Comparison of ENCODE assay signal across 8 cellular contexts in genomic region chr11:112174789-112175595, GRCh38. TPM values are rescaled to one million over a fixed set of nuclear protein-coding genes. Genes with fewer than 3 reads are reported as not detected.
A peak's percentile ranks its signal among the peaks of the same experiment; 100 is the strongest.
DNase-seq lines count a peak whose midpoint lies in the region; ATAC-seq, FAIRE-seq and TF ChIP-seq lines count a peak whose summit lies in the region.

Gene BCO2 (plus strand): TSS chr11:112175512. CDS start chr11:112175602, 90 bp downstream.

- H3K36me3 Mint-ChIP-seq in endodermal cell (ENCODE audit: low read depth) = no peaks in the 10 kb centered on the region

- peak within 1 kb of the TSS; percentile 67 for H3K4me3 ChIP-seq in endodermal cell (ENCODE audit: low read length)
- H3K4me3 ChIP-seq in lung = no peak within 1 kb of the TSS

- peak; percentile 99 for TF ChIP-seq CTCF in endodermal cell (conservative IDR thresholded peaks at IDR 0.05)
- peak; percentile 26 for TF ChIP-seq CTCF in lung (IDR thresholded peaks at IDR 0.05; ENCODE audit: control extremely low read depth, extremely low read depth)

- H3K27ac Mint-ChIP-seq in endodermal cell = no peak within 1 kb of the TSS

- H3K27me3 ChIP-seq in endodermal cell (ENCODE audit: control insufficient read depth, insufficient read depth, low read length, poor library complexity, severe bottlenecking) = no peaks in the 10 kb centered on the region
- no peaks in the 10 kb centered on the region for H3K27me3 ChIP-seq in lung (ENCODE audit: control insufficient read depth, insufficient read depth)

- no peak for TF ChIP-seq POLR2A in H54 (IDR thresholded peaks at IDR 0.05; ENCODE audit: low read depth, low read length)

- peak; percentile 38 for FAIRE-seq in H54 (lab: Jason Lieb, UNC)

- no peaks in the 10 kb centered on the region for H3K4me1 ChIP-seq in endodermal cell (ENCODE audit: control insufficient read depth, insufficient read depth, low read length)
- H3K4me1 ChIP-seq in lung (ENCODE audit: control insufficient read depth in 2 of 2, insufficient read depth in 2 of 2, low read length in 2 of 2) = no peaks in the 10 kb centered on the region

- H3K27ac ChIP-seq in endodermal cell (ENCODE audit: low read depth, low read length) (no peak within 1 kb of the TSS), lung (ENCODE audit: low read depth in 1 of 2, low read length in 1 of 2) (peak within 1 kb of the TSS; percentile 74 to 83)

- 4 to 10% methylated on average over 9 to 11 of the region's 11 CpGs for WGBS in endodermal cell (ENCODE audit: insufficient coverage in 1 of 2, insufficient read length in 1 of 2), 2 experiments
- 7% methylated on average over 11 of the region's 11 CpGs for WGBS in lung, 2 donors

- no peaks in the 10 kb centered on the region for H3K4me1 Mint-ChIP-seq in endodermal cell

- peaks cover 12% of the 10 kb centered on the region for H3K27me3 Mint-ChIP-seq in endodermal cell (ENCODE audit: insufficient read depth)

- peak within 1 kb of the TSS; percentile 29 for H3K4me3 Mint-ChIP-seq in endodermal cell

- no peak within 1 kb of the TSS for H3K9ac ChIP-seq in endodermal cell (ENCODE audit: extremely low read depth, low read length, poor library complexity, severe bottlenecking)

- DNase-seq in COR-L47 (lab: John Stamatoyannopoulos, UW) (peak; percentile 48), H54 (ENCODE audit: insufficient read length, low spot score) (peak; percentile 26), NCI-H2029 treated with DMSO at 0.1 percent for 48 hours (lab: John Stamatoyannopoulos, UW) (peak; percentile 44), endodermal cell (peak; percentile 86), lung (ENCODE audit: low spot score) (peak; percentile 84)
- DNase-seq in activated CD4-positive, alpha-beta T cell treated with anti-CD3 and anti-CD28 coated beads for 48 hours = peak; percentile 51
- peak in 2 of 3 donors; percentile 18 to 20 for DNase-seq in stimulated activated CD4-positive, alpha-beta T cell treated with anti-CD3 and anti-CD28 coated beads, TNF-alpha, amount 100 ng/mL, for 48 hours (ENCODE audit: low read depth in 3 of 3)

- no peaks in the 10 kb centered on the region for H3K36me3 ChIP-seq in endodermal cell (ENCODE audit: control insufficient read depth, insufficient read depth, low read length)
- no peaks in the 10 kb centered on the region for H3K36me3 ChIP-seq in lung (ENCODE audit: control insufficient read depth in 2 of 2, insufficient read depth in 2 of 2, low read length in 2 of 2)

- no peaks in the 10 kb centered on the region for H3K9me3 ChIP-seq in endodermal cell (ENCODE audit: control insufficient read depth, low read length)
- no peaks in the 10 kb centered on the region for H3K9me3 ChIP-seq in lung (ENCODE audit: control insufficient read depth in 2 of 2, insufficient read depth in 1 of 2, low read length in 1 of 2)

- H3K9me3 Mint-ChIP-seq in endodermal cell = no peaks in the 10 kb centered on the region

- ATAC-seq in lung (ENCODE audit: insufficient read depth, low FRiP score) = peak; percentile 76
- no peak for ATAC-seq in HG03025 (IDR thresholded peaks at IDR 0.05; ENCODE audit: low FRiP score, unreplicated experiment)

RNA-seq across cellular contexts. Expression of gene BCO2, which starts in this region (rescaled TPM):
- total RNA-seq in endodermal cell (1 to 10 TPM in 1 of 2 donors, under 1 TPM in 1; 0.24 to 1.0 TPM), lung (10 to 100 TPM in 1 of 2 donors, 1 to 10 TPM in 1; 8.2 to 20.3 TPM)
- polyA plus RNA-seq in endodermal cell (2013, experiment 1 of 2) = 0.57 TPM
- polyA plus RNA-seq in endodermal cell (2013, experiment 2 of 2) = 0.83 TPM
- polyA plus RNA-seq in lung = 1 to 10 TPM; 2.8 to 5.3 TPM

Comparison
In these comparisons a context has a peak if more than half of its experiments do, and no peak if none do; other contexts are left out.
1. RNA of gene BCO2 (total RNA-seq): 8.2 to 20.3 TPM in lung; 0.24 to 1.0 TPM in endodermal cell; every median in the first group is over 4 times any median in the second.
2. DNase-seq: peak in every context shown above with its lines; median percentile 86 in endodermal cell; 84 in lung; 51 in activated CD4-positive, alpha-beta T cell treated with anti-CD3 and anti-CD28 coated beads for 48 hours; 48 in COR-L47; 44 in NCI-H2029 treated with DMSO at 0.1 percent for 48 hours; 26 in H54; 19 in stimulated activated CD4-positive, alpha-beta T cell treated with anti-CD3 and anti-CD28 coated beads, TNF-alpha, amount 100 ng/mL, for 48 hours.